ENCODE assay signal across 12 cellular contexts in genomic region chr5:1255081-1255561, GRCh38. TPM values are rescaled to one million over a fixed set of nuclear protein-coding genes. Genes with fewer than 3 reads are reported as not detected.
DNase-seq lines count a peak whose midpoint lies in the region; ATAC-seq and TF ChIP-seq lines count a peak whose summit lies in the region.
"Had no signal": no experiment of that assay in that cellular context is flagged by ENCODE, and none has a peak within 500 bp of the region (broad histone marks: within the 10 kb centered on the region; RNA-seq: fewer than 3 reads in every experiment).

No MANE protein-coding gene starts in this region.

- DNase-seq in CD8-positive, alpha-beta T cell = peak in 6 of 7 experiments; percentile 31 to 74 (median 52)
- DNase-seq in T-helper 1 cell (peak in 3 of 5 donors; percentile 25 to 76 (median 32)), DMS114 treated with DMSO at 0.1 percent for 48 hours (lab: John Stamatoyannopoulos, UW; ENCODE audit: unreplicated experiment) (no peak), G401 (ENCODE audit: low spot score) (no peak), NCI-H1694 (lab: John Stamatoyannopoulos, UW) (no peak)
- peak; percentile 21 to 30 for DNase-seq in activated T-cell treated with anti-CD3 and anti-CD28 coated beads, Interleukin-2, amount 50 U/mL, for 72 hours
- DNase-seq in naive thymus-derived CD4-positive, alpha-beta T cell = peak; percentile 31 to 79 (median 71)
- DNase-seq: NCI-H524 treated with DMSO at 0.1 percent for 48 hours, right lobe of liver had no signal

- no peaks in the 10 kb centered on the region for H3K27me3 ChIP-seq in CD8-positive, alpha-beta T cell (ENCODE audit: insufficient read depth, low read length)
- H3K27me3 ChIP-seq in naive thymus-derived CD4-positive, alpha-beta T cell (ENCODE audit: control insufficient read depth in 2 of 2, insufficient read depth in 2 of 2, low read length in 2 of 2) = no peaks in the 10 kb centered on the region
- H3K27me3 ChIP-seq: ascending aorta, right lobe of liver had no signal

- POLR2A ChIA-PET in CD8-positive, alpha-beta T cell (lab: Charles Lee) = no interaction called here
- POLR2A ChIA-PET in naive thymus-derived CD4-positive, alpha-beta T cell (lab: Charles Lee) = interaction anchor here (0.6 to 2.1 kb wide), 8 partner anchors 56 to 970 kb away, joined by 3 to 11 read pairs (median 4); partner anchors contain the start of gene CLPTM1L

- intact Hi-C loops in CD8-positive, alpha-beta T cell (cut with DNase I, micrococcal nuclease) = loop anchor here (1.0 to 5.0 kb wide), 2 partner anchors 90 to 92 kb away; partner anchors contain the start of gene CLPTM1L (in 2 of the 2)
- intact Hi-C loops in naive thymus-derived CD4-positive, alpha-beta T cell (cut with micrococcal nuclease) = loop anchor here (1.0 to 5.0 kb wide), 7 partner anchors 40 to 386 kb away; partner anchors contain the start of genes CLPTM1L (in 1 of the 2) and TERT (in 1 of the 2)

- TF ChIP-seq CTCF in CD8-positive, alpha-beta T cell (IDR thresholded peaks at IDR 0.05) = no peak

- peak overlapping the region; percentile 17 for H3K4me3 ChIP-seq in CD8-positive, alpha-beta T cell (ENCODE audit: low read depth, low read length)
- peak overlapping the region; percentile 48 for H3K4me3 ChIP-seq in naive thymus-derived CD4-positive, alpha-beta T cell (ENCODE audit: low read length)
- H3K4me3 ChIP-seq: ascending aorta, right lobe of liver had no signal

- H3K27me3 Mint-ChIP-seq in CD8-positive, alpha-beta T cell (ENCODE audit: low read depth) = no peaks in the 10 kb centered on the region
- no peaks in the 10 kb centered on the region for H3K27me3 Mint-ChIP-seq in activated T-cell treated with anti-CD3 and anti-CD28 coated beads, Interleukin-2, amount 50 U/mL, for 72 hours (ENCODE audit: low read depth)
- no peaks in the 10 kb centered on the region for H3K27me3 Mint-ChIP-seq in naive thymus-derived CD4-positive, alpha-beta T cell

- peak overlapping the region; percentile 25 for H3K27ac Mint-ChIP-seq in CD8-positive, alpha-beta T cell
- no peak overlapping the region for H3K27ac Mint-ChIP-seq in activated T-cell treated with anti-CD3 and anti-CD28 coated beads, Interleukin-2, amount 50 U/mL, for 72 hours
- peak overlapping the region; percentile 30 to 93 (median 89) for H3K27ac Mint-ChIP-seq in naive thymus-derived CD4-positive, alpha-beta T cell

- peaks cover 18% of the 10 kb centered on the region for H3K4me1 Mint-ChIP-seq in CD8-positive, alpha-beta T cell (ENCODE audit: low read depth)
- H3K4me1 Mint-ChIP-seq in activated T-cell treated with anti-CD3 and anti-CD28 coated beads, Interleukin-2, amount 50 U/mL, for 72 hours (ENCODE audit: low read depth) = peaks cover 18% of the 10 kb centered on the region
- H3K4me1 Mint-ChIP-seq in naive thymus-derived CD4-positive, alpha-beta T cell = peaks cover 7 to 23% (median 20%) of the 10 kb centered on the region in 7 donors

- in situ Hi-C loops in G401 (cut with HindIII; ENCODE audit: low sequenced_read_pairs) = no loop called here

- H3K27ac ChIP-seq in CD8-positive, alpha-beta T cell (ENCODE audit: low read depth, low read length) = no peak overlapping the region
- peak overlapping the region; percentile 57 for H3K27ac ChIP-seq in naive thymus-derived CD4-positive, alpha-beta T cell (ENCODE audit: low read depth, low read length)
- H3K27ac ChIP-seq: ascending aorta, right lobe of liver had no signal

- H3K9me3 Mint-ChIP-seq in CD8-positive, alpha-beta T cell = no peaks in the 10 kb centered on the region
- H3K9me3 Mint-ChIP-seq in activated T-cell treated with anti-CD3 and anti-CD28 coated beads, Interleukin-2, amount 50 U/mL, for 72 hours = no peaks in the 10 kb centered on the region
- H3K9me3 Mint-ChIP-seq in naive thymus-derived CD4-positive, alpha-beta T cell = no peaks in the 10 kb centered on the region

- ATAC-seq in CD8-positive, alpha-beta T cell = peak; percentile 91
- ATAC-seq in activated T-cell treated with anti-CD3 and anti-CD28 coated beads, Interleukin-2, amount 50 U/mL, for 72 hours (replicated peaks in 1 of 2) = peak; percentile 73 to 77
- ATAC-seq in naive thymus-derived CD4-positive, alpha-beta T cell = peak; percentile 83
- ATAC-seq in HG02571 (IDR thresholded peaks at IDR 0.05; ENCODE audit: unreplicated experiment) = no peak
- ATAC-seq: right lobe of liver had no signal

- H3K4me3 Mint-ChIP-seq in CD8-positive, alpha-beta T cell = peak overlapping the region; percentile 75
- peak overlapping the region; percentile 5 to 36 for H3K4me3 Mint-ChIP-seq in activated T-cell treated with anti-CD3 and anti-CD28 coated beads, Interleukin-2, amount 50 U/mL, for 72 hours
- H3K4me3 Mint-ChIP-seq in naive thymus-derived CD4-positive, alpha-beta T cell = peak overlapping the region; percentile 76 to 97 (median 90)

- H3K36me3 Mint-ChIP-seq in CD8-positive, alpha-beta T cell = no peaks in the 10 kb centered on the region
- H3K36me3 Mint-ChIP-seq in activated T-cell treated with anti-CD3 and anti-CD28 coated beads, Interleukin-2, amount 50 U/mL, for 72 hours (ENCODE audit: insufficient read depth in 2 of 2) = no peaks in the 10 kb centered on the region
- H3K36me3 Mint-ChIP-seq in naive thymus-derived CD4-positive, alpha-beta T cell = no peaks in the 10 kb centered on the region

- no peaks in the 10 kb centered on the region for H3K9me3 ChIP-seq in CD8-positive, alpha-beta T cell (ENCODE audit: low read length)
- no peaks in the 10 kb centered on the region for H3K9me3 ChIP-seq in naive thymus-derived CD4-positive, alpha-beta T cell (ENCODE audit: control insufficient read depth in 2 of 3, low read length in 3 of 3)
- H3K9me3 ChIP-seq: ascending aorta, right lobe of liver had no signal

- H3K36me3 ChIP-seq in CD8-positive, alpha-beta T cell (ENCODE audit: insufficient read depth, low read length) = no peaks in the 10 kb centered on the region
- H3K36me3 ChIP-seq in naive thymus-derived CD4-positive, alpha-beta T cell (ENCODE audit: control insufficient read depth in 2 of 3, insufficient read depth in 3 of 3, low read length in 3 of 3) = no peaks in the 10 kb centered on the region
- H3K36me3 ChIP-seq: ascending aorta, right lobe of liver had no signal

- H3K4me1 ChIP-seq in CD8-positive, alpha-beta T cell (ENCODE audit: insufficient read depth, low read length) = peaks cover 18% of the 10 kb centered on the region
- peaks cover 9 to 18% of the 10 kb centered on the region in 2 donors for H3K4me1 ChIP-seq in naive thymus-derived CD4-positive, alpha-beta T cell (ENCODE audit: control insufficient read depth in 2 of 2, insufficient read depth in 2 of 2, low read length in 2 of 2)
- H3K4me1 ChIP-seq: ascending aorta, right lobe of liver had no signal

- CTCF ChIA-PET in CD8-positive, alpha-beta T cell (lab: Charles Lee) = interaction anchor here (1.0 kb wide), 1 partner anchor 92 kb away, joined by 3 read pairs; no protein-coding TSS in a partner anchor
- CTCF ChIA-PET in naive thymus-derived CD4-positive, alpha-beta T cell (lab: Charles Lee) = interaction anchor here (0.8 to 1.4 kb wide), 4 partner anchors 37 to 79 kb away, joined by 3 read pairs; no protein-coding TSS in a partner anchor

RNA-seq across cellular contexts. Expression of gene SLC6A18, which starts 29.9 kb away (rescaled TPM):
- not detected for total RNA-seq in CD8-positive, alpha-beta T cell
- total RNA-seq in activated T-cell treated with anti-CD3 and anti-CD28 coated beads, Interleukin-2, amount 50 U/mL, for 72 hours = not detected
- total RNA-seq in naive thymus-derived CD4-positive, alpha-beta T cell = not detected
- not detected for polyA plus RNA-seq in naive thymus-derived CD4-positive, alpha-beta T cell
- not detected in 2 replicates for total RNA-seq in G401 (2014; rRNA removed; shearing (Covaris generic))
- total RNA-seq: ascending aorta, right lobe of liver had no signal
- polyA plus RNA-seq: BJ had no signal

RNA-seq across cellular contexts. Expression of gene TERT, which starts 39.7 kb away (rescaled TPM):
- under 1 TPM in 1 of 2 experiments, not detected in 1; 0.08 TPM for total RNA-seq in CD8-positive, alpha-beta T cell
- 1 to 10 TPM; 2.5 to 5.1 TPM for total RNA-seq in activated T-cell treated with anti-CD3 and anti-CD28 coated beads, Interleukin-2, amount 50 U/mL, for 72 hours
- total RNA-seq in naive thymus-derived CD4-positive, alpha-beta T cell = 1 to 10 TPM in 3 of 5 experiments, under 1 TPM in 2; 0.13 to 3.3 (median 1.8) TPM
- polyA plus RNA-seq in naive thymus-derived CD4-positive, alpha-beta T cell = under 1 TPM in 1 of 2 donors, not detected in 1; 0.23 TPM
- total RNA-seq in G401 (2014; rRNA removed; shearing (Covaris generic)) = 0.85 and 1.5 TPM in 2 replicates
- total RNA-seq: ascending aorta, right lobe of liver had no signal
- polyA plus RNA-seq: BJ had no signal

RNA-seq across cellular contexts. Expression of gene SLC6A19, which starts 53.7 kb away (rescaled TPM):
- total RNA-seq in CD8-positive, alpha-beta T cell = not detected
- not detected for total RNA-seq in activated T-cell treated with anti-CD3 and anti-CD28 coated beads, Interleukin-2, amount 50 U/mL, for 72 hours
- not detected for total RNA-seq in naive thymus-derived CD4-positive, alpha-beta T cell
- polyA plus RNA-seq in naive thymus-derived CD4-positive, alpha-beta T cell = not detected
- total RNA-seq in G401 (2014; rRNA removed; shearing (Covaris generic)) = 0.37 and 1.0 TPM in 2 replicates
- total RNA-seq: ascending aorta had no signal
- polyA plus RNA-seq: BJ had no signal

Comparison
In these comparisons a context has a peak if more than half of its experiments do, and no peak if none do; other contexts are left out.
1. DNase-seq: peak in CD8-positive, alpha-beta T cell (6 of 7), T-helper 1 cell (3 of 5), activated T-cell treated with anti-CD3 and anti-CD28 coated beads, Interleukin-2, amount 50 U/mL, for 72 hours (2 of 2) and naive thymus-derived CD4-positive, alpha-beta T cell (9 of 9); none in DMS114 treated with DMSO at 0.1 percent for 48 hours (single experiment), G401 (single experiment) and NCI-H1694 (single experiment).
2. H3K4me3 Mint-ChIP-seq: peak in every context shown above with its lines; median percentile 90 in naive thymus-derived CD4-positive, alpha-beta T cell; 75 in CD8-positive, alpha-beta T cell; 20 in activated T-cell treated with anti-CD3 and anti-CD28 coated beads, Interleukin-2, amount 50 U/mL, for 72 hours.